In genomic region chr11:47992959-47993820, GRCh38 we compare ENCODE assay signal across 9 cellular contexts. TPM values are rescaled to one million over a fixed set of nuclear protein-coding genes. Genes with fewer than 3 reads are reported as not detected.
DNase-seq lines count a peak whose midpoint lies in the region; ATAC-seq and TF ChIP-seq lines count a peak whose summit lies in the region.
"Had no signal": no experiment of that assay in that cellular context is flagged by ENCODE, and none has a peak within 500 bp of the region (broad histone marks: within the 10 kb centered on the region; RNA-seq: fewer than 3 reads in every experiment).

No MANE protein-coding gene starts in this region.

- no peak overlapping the region for H3K4me3 Mint-ChIP-seq in stimulated activated effector memory CD8-positive, alpha-beta T cell treated with anti-CD3 and anti-CD28 coated beads, Interleukin-12 subunit alpha, Interleukin-12 subunit beta, amount 100 ng/mL, for 72 hours
- no peak overlapping the region for H3K4me3 Mint-ChIP-seq in activated T-helper 2 cell treated with anti-CD3 and anti-CD28 coated beads, Interferon-gamma antibody, Interleukin-2, Interleukin-4, amounts not matched to agents 10 μg/mL and 5 μg/mL and 100 μg/mL, durations not matched to agents 14 hours and 24 hours and 36 hours (ENCODE audit: low read depth)

- no peaks in the 10 kb centered on the region for H3K9me2 ChIP-seq in PC-9 (ENCODE audit: insufficient read depth)

- H3K4me2 ChIP-seq in PC-9, result no peak overlapping the region
- no peak overlapping the region for H3K4me2 ChIP-seq in fibroblast of lung (ENCODE audit: extremely low read depth, insufficient read depth, low read length)

- DNase-seq in DMS53 (lab: John Stamatoyannopoulos, UW), result peak; percentile 59
- no peak for DNase-seq in DMS53 treated with DMSO at 0.1 percent for 48 hours (lab: John Stamatoyannopoulos, UW; ENCODE audit: unreplicated experiment)
- peak; percentile 54 to 73 for DNase-seq in PC-9
- DNase-seq in fibroblast of lung (ENCODE audit: low read depth in 2 of 2), result peak; percentile 85 to 87
- DNase-seq in stimulated activated effector memory CD8-positive, alpha-beta T cell treated with anti-CD3 and anti-CD28 coated beads, Interleukin-12 subunit alpha, Interleukin-12 subunit beta, amount 100 ng/mL, for 72 hours (ENCODE audit: low spot score in 2 of 2), result no peak
- no peak for DNase-seq in activated T-helper 2 cell treated with anti-CD3 and anti-CD28 coated beads, Interferon-gamma antibody, Interleukin-2, Interleukin-4, amounts not matched to agents 10 μg/mL and 5 μg/mL and 100 μg/mL, durations not matched to agents 14 hours and 24 hours and 36 hours (ENCODE audit: low spot score)
- no peak for DNase-seq in left ventricle myocardium inferior
- DNase-seq: lower lobe of right lung had no signal

- no peaks in the 10 kb centered on the region for H3K9me3 Mint-ChIP-seq in stimulated activated effector memory CD8-positive, alpha-beta T cell treated with anti-CD3 and anti-CD28 coated beads, Interleukin-12 subunit alpha, Interleukin-12 subunit beta, amount 100 ng/mL, for 72 hours
- H3K9me3 Mint-ChIP-seq in activated T-helper 2 cell treated with anti-CD3 and anti-CD28 coated beads, Interferon-gamma antibody, Interleukin-2, Interleukin-4, amounts not matched to agents 10 μg/mL and 5 μg/mL and 100 μg/mL, durations not matched to agents 14 hours and 24 hours and 36 hours, result no peaks in the 10 kb centered on the region

- H3K4me1 Mint-ChIP-seq in stimulated activated effector memory CD8-positive, alpha-beta T cell treated with anti-CD3 and anti-CD28 coated beads, Interleukin-12 subunit alpha, Interleukin-12 subunit beta, amount 100 ng/mL, for 72 hours, result peaks cover 43% of the 10 kb centered on the region
- H3K4me1 Mint-ChIP-seq in activated T-helper 2 cell treated with anti-CD3 and anti-CD28 coated beads, Interferon-gamma antibody, Interleukin-2, Interleukin-4, amounts not matched to agents 10 μg/mL and 5 μg/mL and 100 μg/mL, durations not matched to agents 14 hours and 24 hours and 36 hours (ENCODE audit: low read depth), result peaks cover 35% of the 10 kb centered on the region

- TF ChIP-seq CTCF in PC-9 (conservative IDR thresholded peaks at IDR 0.05), result no peak
- TF ChIP-seq CTCF in fibroblast of lung (conservative IDR thresholded peaks at IDR 0.05 in 1 of 2, IDR thresholded peaks at IDR 0.05 in 1 of 2; ENCODE audit: low read depth in 1 of 2, low read length in 2 of 2), result no peak
- no peak for TF ChIP-seq CTCF in left ventricle myocardium inferior (IDR thresholded peaks at IDR 0.05; ENCODE audit: borderline replicate concordance)

- H3K27ac ChIP-seq in PC-9 (peak overlapping the region; percentile 62), fibroblast of lung (ENCODE audit: insufficient read depth, low read length) (no peak overlapping the region), left ventricle myocardium inferior (replicated peaks) (no peak overlapping the region)

- no TSS peak for BruUV-seq in PC-9 (replicated peaks; lab: Mats Ljungman, UMichigan)

- peaks cover 47% of the 10 kb centered on the region for H3K4me1 ChIP-seq in PC-9 (replicated peaks; ENCODE audit: insufficient read depth)
- H3K4me1 ChIP-seq in fibroblast of lung (ENCODE audit: control insufficient read depth, extremely low read depth, insufficient read depth, low read length), result no peaks in the 10 kb centered on the region
- H3K4me1 ChIP-seq in left ventricle myocardium inferior, result peaks cover 33% of the 10 kb centered on the region

- CTCF ChIA-PET in PC-9 (lab: Charles Lee), result interaction anchor here (0.6 kb wide), 1 partner anchor 9 kb away, joined by 4 read pairs; no protein-coding TSS in a partner anchor

- H2AFZ ChIP-seq in PC-9 (no peak overlapping the region), fibroblast of lung (ENCODE audit: low read length) (no peak overlapping the region)

- no peaks in the 10 kb centered on the region for H3K36me3 ChIP-seq in PC-9 (ENCODE audit: low read depth)
- no peaks in the 10 kb centered on the region for H3K36me3 ChIP-seq in fibroblast of lung (ENCODE audit: control insufficient read depth, insufficient read depth, low read length)
- no peaks in the 10 kb centered on the region for H3K36me3 ChIP-seq in left ventricle myocardium inferior
- H3K36me3 ChIP-seq: lower lobe of right lung had no signal

- H3K27me3 Mint-ChIP-seq in activated T-helper 2 cell treated with anti-CD3 and anti-CD28 coated beads, Interferon-gamma antibody, Interleukin-2, Interleukin-4, amounts not matched to agents 10 μg/mL and 5 μg/mL and 100 μg/mL, durations not matched to agents 14 hours and 24 hours and 36 hours (ENCODE audit: low read depth), result no peaks in the 10 kb centered on the region

- H3K9ac ChIP-seq in fibroblast of lung (ENCODE audit: insufficient read depth, low read length), result no peak overlapping the region

- peaks cover 89% of the 10 kb centered on the region for H3K79me2 ChIP-seq in PC-9 (ENCODE audit: low read depth)
- H3K79me2 ChIP-seq in fibroblast of lung (ENCODE audit: control insufficient read depth, insufficient read depth, low read length), result peaks cover 20% of the 10 kb centered on the region

- H3K27ac Mint-ChIP-seq in stimulated activated effector memory CD8-positive, alpha-beta T cell treated with anti-CD3 and anti-CD28 coated beads, Interleukin-12 subunit alpha, Interleukin-12 subunit beta, amount 100 ng/mL, for 72 hours, result peak overlapping the region; percentile 14
- no peak overlapping the region for H3K27ac Mint-ChIP-seq in activated T-helper 2 cell treated with anti-CD3 and anti-CD28 coated beads, Interferon-gamma antibody, Interleukin-2, Interleukin-4, amounts not matched to agents 10 μg/mL and 5 μg/mL and 100 μg/mL, durations not matched to agents 14 hours and 24 hours and 36 hours

- H3K9me3 ChIP-seq in PC-9 (ENCODE audit: insufficient read depth, low read depth) (no peaks in the 10 kb centered on the region), fibroblast of lung (ENCODE audit: control insufficient read depth, insufficient read depth, low read depth, low read length) (no peaks in the 10 kb centered on the region), left ventricle myocardium inferior (replicated peaks) (no peaks in the 10 kb centered on the region)
- H3K9me3 ChIP-seq: lower lobe of right lung had no signal

- H3F3A ChIP-seq in PC-9 (ENCODE audit: insufficient read depth, low read depth), result peaks cover 42% of the 10 kb centered on the region

- H3K4me3 ChIP-seq in PC-9 (no peak overlapping the region), fibroblast of lung (replicated peaks in 1 of 4; ENCODE audit: control extremely low read depth in 1 of 4, insufficient read depth in 1 of 4, low read depth in 3 of 4, low read length in 4 of 4) (no peak overlapping the region), left ventricle myocardium inferior (no peak overlapping the region)
- H3K4me3 ChIP-seq: lower lobe of right lung had no signal

- peak; percentile 63 for ATAC-seq in stimulated activated effector memory CD8-positive, alpha-beta T cell treated with anti-CD3 and anti-CD28 coated beads, Interleukin-12 subunit alpha, Interleukin-12 subunit beta, amount 100 ng/mL, for 72 hours
- no peak for ATAC-seq in GM21447 (IDR thresholded peaks at IDR 0.05; ENCODE audit: unreplicated experiment)

- H3K27me3 ChIP-seq in PC-9 (ENCODE audit: insufficient read depth, low read depth) (no peaks in the 10 kb centered on the region), fibroblast of lung (ENCODE audit: control insufficient read depth, insufficient read depth, low read length) (no peaks in the 10 kb centered on the region), left ventricle myocardium inferior (ENCODE audit: low read depth) (no peaks in the 10 kb centered on the region)

- intact Hi-C loops in PC-9 (cut with micrococcal nuclease; ENCODE audit: unreplicated experiment) (loop anchor here (5.0 kb wide), 1 partner anchor 76 kb away; no protein-coding TSS in a partner anchor), left ventricle myocardium inferior (cut with micrococcal nuclease) (no loop called here)
- intact Hi-C loops in activated T-helper 2 cell treated with anti-CD3 and anti-CD28 coated beads, Interferon-gamma antibody, Interleukin-2, Interleukin-4, amounts not matched to agents 10 μg/mL and 5 μg/mL and 100 μg/mL, durations not matched to agents 14 hours and 24 hours and 36 hours (cut with micrococcal nuclease), result loop anchor here (1.0 kb wide), 1 partner anchor 8 kb away; no protein-coding TSS in a partner anchor

- peaks cover 26% of the 10 kb centered on the region for H3K36me3 Mint-ChIP-seq in stimulated activated effector memory CD8-positive, alpha-beta T cell treated with anti-CD3 and anti-CD28 coated beads, Interleukin-12 subunit alpha, Interleukin-12 subunit beta, amount 100 ng/mL, for 72 hours
- H3K36me3 Mint-ChIP-seq in activated T-helper 2 cell treated with anti-CD3 and anti-CD28 coated beads, Interferon-gamma antibody, Interleukin-2, Interleukin-4, amounts not matched to agents 10 μg/mL and 5 μg/mL and 100 μg/mL, durations not matched to agents 14 hours and 24 hours and 36 hours (ENCODE audit: low read depth), result peaks cover 34% of the 10 kb centered on the region

- H4K20me1 ChIP-seq in PC-9 (ENCODE audit: insufficient read depth) (peaks cover 9% of the 10 kb centered on the region; the same call in 1 of the 2 replicates), fibroblast of lung (ENCODE audit: control insufficient read depth, extremely low read depth, insufficient read depth, low read length) (no peaks in the 10 kb centered on the region)

- POLR2A ChIA-PET in PC-9 (lab: Charles Lee; ENCODE audit: unreplicated experiment), result interaction anchor here (0.6 to 0.7 kb wide), 3 partner anchors 20 to 256 kb away, joined by 3 to 12 read pairs (median 5); partner anchors contain the start of gene NUP160

RNA-seq across cellular contexts. Expression of gene PTPRJ, which starts 12.8 kb away (rescaled TPM):
- total RNA-seq in PC-9 (2021) (43.3 and 43.7 TPM in 2 replicates), fibroblast of lung (3.9 and 5.8 TPM in 2 replicates), left ventricle myocardium inferior (6.8 TPM)
- 2.4 and 5.3 TPM in 2 replicates for polyA plus RNA-seq in fibroblast of lung
- polyA plus RNA-seq in fibroblast of lung (2012), result 4.0 and 11.5 TPM in 2 replicates
- 9.1 and 16.5 TPM in 2 replicates for polyA minus RNA-seq in fibroblast of lung (ENCODE audit: low replicate concordance)
- total RNA-seq in activated T-helper 2 cell treated with anti-CD3 and anti-CD28 coated beads, Interferon-gamma antibody, Interleukin-2, Interleukin-4, amounts not matched to agents 10 μg/mL and 5 μg/mL and 100 μg/mL, durations not matched to agents 14 hours and 24 hours and 36 hours, result 50.9 and 53.2 TPM in 2 replicates

Comparison
In these comparisons a context has a peak if more than half of its experiments do, and no peak if none do; other contexts are left out.
1. DNase-seq: peak in DMS53 (single experiment), PC-9 (2 of 2) and fibroblast of lung (2 of 2); none in DMS53 treated with DMSO at 0.1 percent for 48 hours (single experiment), stimulated activated effector memory CD8-positive, alpha-beta T cell treated with anti-CD3 and anti-CD28 coated beads, Interleukin-12 subunit alpha, Interleukin-12 subunit beta, amount 100 ng/mL, for 72 hours (0 of 2), activated T-helper 2 cell treated with anti-CD3 and anti-CD28 coated beads, Interferon-gamma antibody, Interleukin-2, Interleukin-4, amounts not matched to agents 10 μg/mL and 5 μg/mL and 100 μg/mL, durations not matched to agents 14 hours and 24 hours and 36 hours (single experiment) and left ventricle myocardium inferior (single experiment).